In genomic region chr7:44615793-44616192, GRCh38 we compare ENCODE assay signal across 16 cellular contexts. TPM values are rescaled to one million over a fixed set of nuclear protein-coding genes. Genes with fewer than 3 reads are reported as not detected.
A peak's percentile ranks its signal among the peaks of the same experiment; 100 is the strongest.
DNase-seq lines count a peak whose midpoint lies in the region; ATAC-seq and TF ChIP-seq lines count a peak whose summit lies in the region.
"Had no signal": no experiment of that assay in that cellular context is flagged by ENCODE, and none has a peak within 500 bp of the region (broad histone marks: within the 10 kb centered on the region; RNA-seq: fewer than 3 reads in every experiment).

No MANE protein-coding gene starts in this region.

- no peaks in the 10 kb centered on the region for H3K9me3 Mint-ChIP-seq in stimulated activated naive CD8-positive, alpha-beta T cell treated with anti-CD3 and anti-CD28 coated beads, Interleukin-15, Interleukin-2, amounts not matched to agents 100 ng/mL and 50 ng/mL, for 24 hours
- no peaks in the 10 kb centered on the region for H3K9me3 Mint-ChIP-seq in activated naive CD8-positive, alpha-beta T cell treated with anti-CD3 and anti-CD28 coated beads for 36 hours
- no peaks in the 10 kb centered on the region for H3K9me3 Mint-ChIP-seq in immature natural killer cell

- H3K27me3 Mint-ChIP-seq in stimulated activated naive CD8-positive, alpha-beta T cell treated with anti-CD3 and anti-CD28 coated beads, Interleukin-15, Interleukin-2, amounts not matched to agents 100 ng/mL and 50 ng/mL, for 24 hours, result no peaks in the 10 kb centered on the region
- no peaks in the 10 kb centered on the region for H3K27me3 Mint-ChIP-seq in activated naive CD8-positive, alpha-beta T cell treated with anti-CD3 and anti-CD28 coated beads for 36 hours
- H3K27me3 Mint-ChIP-seq in immature natural killer cell (ENCODE audit: low read depth in 3 of 3), result peaks cover 0 to 2% (median 1%) of the 10 kb centered on the region in 3 donors

- peak overlapping the region in 1 of 2 donors; percentile 24 for H3K9ac ChIP-seq in mucosa of rectum (ENCODE audit: low read depth in 1 of 2, low read length in 2 of 2)
- H3K9ac ChIP-seq: KMS-11 had no signal

- TF ChIP-seq CTCF in upper lobe of right lung (IDR thresholded peaks at IDR 0.05), result no peak
- TF ChIP-seq CTCF in GM10266 (IDR thresholded peaks at IDR 0.05; ENCODE audit: control insufficient read depth, insufficient read depth, low read depth, missing control alignments), result no peak
- TF ChIP-seq CTCF in GM13976 (IDR thresholded peaks at IDR 0.05; ENCODE audit: borderline replicate concordance, control extremely low read depth, extremely low read depth, insufficient read depth, missing control alignments), result no peak

- H3K4me1 ChIP-seq in mucosa of rectum (ENCODE audit: control insufficient read depth in 2 of 2, insufficient read depth in 2 of 2, low read length in 2 of 2) (peaks cover 3 to 29% of the 10 kb centered on the region in 2 donors), upper lobe of right lung (peaks cover 34% of the 10 kb centered on the region)
- H3K4me1 ChIP-seq: SJCRH30 had no signal

- H3K4me3 ChIP-seq in mucosa of rectum (ENCODE audit: low read length in 2 of 2) (no peak overlapping the region), upper lobe of right lung (no peak overlapping the region)
- H3K4me3 ChIP-seq: adrenal gland, SJCRH30 had no signal

- H3K27me3 ChIP-seq in mucosa of rectum (ENCODE audit: control insufficient read depth in 2 of 2, insufficient read depth in 2 of 2, low read length in 2 of 2), result no peaks in the 10 kb centered on the region
- no peaks in the 10 kb centered on the region for H3K27me3 ChIP-seq in upper lobe of right lung
- H3K27me3 ChIP-seq: adrenal gland, SJCRH30 had no signal

- H3K4me1 Mint-ChIP-seq in stimulated activated naive CD8-positive, alpha-beta T cell treated with anti-CD3 and anti-CD28 coated beads, Interleukin-15, Interleukin-2, amounts not matched to agents 100 ng/mL and 50 ng/mL, for 24 hours (ENCODE audit: low read depth), result peaks cover 75% of the 10 kb centered on the region
- H3K4me1 Mint-ChIP-seq in activated naive CD8-positive, alpha-beta T cell treated with anti-CD3 and anti-CD28 coated beads for 36 hours, result peaks cover 51% of the 10 kb centered on the region
- peaks cover 45 to 68% of the 10 kb centered on the region in 2 donors for H3K4me1 Mint-ChIP-seq in immature natural killer cell

- in situ Hi-C loops in GM13976 (cut with MboI; ENCODE audit: low sequenced_read_pairs, unreplicated experiment), result no loop called here

- H3K9me3 ChIP-seq in mucosa of rectum (ENCODE audit: control insufficient read depth in 2 of 2, low read length in 2 of 2) (no peaks in the 10 kb centered on the region), upper lobe of right lung (no peaks in the 10 kb centered on the region)
- H3K9me3 ChIP-seq: adrenal gland, SJCRH30 had no signal

- peaks cover 34% of the 10 kb centered on the region for H3K36me3 Mint-ChIP-seq in stimulated activated naive CD8-positive, alpha-beta T cell treated with anti-CD3 and anti-CD28 coated beads, Interleukin-15, Interleukin-2, amounts not matched to agents 100 ng/mL and 50 ng/mL, for 24 hours (ENCODE audit: low read depth)
- H3K36me3 Mint-ChIP-seq in activated naive CD8-positive, alpha-beta T cell treated with anti-CD3 and anti-CD28 coated beads for 36 hours, result peaks cover 17% of the 10 kb centered on the region
- H3K36me3 Mint-ChIP-seq in immature natural killer cell, result peaks cover 0 to 4% (median 0%) of the 10 kb centered on the region in 3 donors

- H3K27ac ChIP-seq in mucosa of rectum (ENCODE audit: low read depth in 2 of 2, low read length in 2 of 2), result peak overlapping the region; percentile 49 to 78
- H3K27ac ChIP-seq in upper lobe of right lung, result peak overlapping the region; percentile 38
- H3K27ac ChIP-seq: KMS-11, SJCRH30 had no signal

- intact Hi-C loops in upper lobe of right lung (cut with DNase I), result no loop called here

- no peak for ATAC-seq in stimulated activated naive CD8-positive, alpha-beta T cell treated with anti-CD3 and anti-CD28 coated beads, Interleukin-15, Interleukin-2, amounts not matched to agents 100 U/mL and 50 U/mL, for 24 hours
- ATAC-seq in upper lobe of right lung, result no peak

- no peak overlapping the region for H3K4me3 Mint-ChIP-seq in stimulated activated naive CD8-positive, alpha-beta T cell treated with anti-CD3 and anti-CD28 coated beads, Interleukin-15, Interleukin-2, amounts not matched to agents 100 ng/mL and 50 ng/mL, for 24 hours
- H3K4me3 Mint-ChIP-seq in activated naive CD8-positive, alpha-beta T cell treated with anti-CD3 and anti-CD28 coated beads for 36 hours, result no peak overlapping the region
- H3K4me3 Mint-ChIP-seq in immature natural killer cell, result no peak overlapping the region

- DNase-seq in stimulated activated naive CD8-positive, alpha-beta T cell treated with anti-CD3 and anti-CD28 coated beads, Interleukin-15, Interleukin-2, amounts not matched to agents 100 U/mL and 50 U/mL, for 24 hours, result no peak
- DNase-seq in activated naive CD8-positive, alpha-beta T cell treated with anti-CD3 and anti-CD28 coated beads for 36 hours, result no peak
- DNase-seq in upper lobe of right lung (no peak), immature natural killer cell (no peak), GM10266 (ENCODE audit: extremely low spot score) (no peak), GM13976 (ENCODE audit: low spot score) (no peak)
- DNase-seq: AML-193, cerebellar nuclear complex, DMS53, NCI-H1436, NCI-H345, SJCRH30 had no signal

- peak overlapping the region; percentile 68 for H3K27ac Mint-ChIP-seq in stimulated activated naive CD8-positive, alpha-beta T cell treated with anti-CD3 and anti-CD28 coated beads, Interleukin-15, Interleukin-2, amounts not matched to agents 100 ng/mL and 50 ng/mL, for 24 hours
- H3K27ac Mint-ChIP-seq in activated naive CD8-positive, alpha-beta T cell treated with anti-CD3 and anti-CD28 coated beads for 36 hours, result peak overlapping the region; percentile 20
- peak overlapping the region in 3 of 6 donors; percentile 49 to 65 (median 57) for H3K27ac Mint-ChIP-seq in immature natural killer cell

- H3K36me3 ChIP-seq in mucosa of rectum (ENCODE audit: control insufficient read depth in 2 of 2, insufficient read depth in 2 of 2, low read length in 2 of 2) (peaks cover 0 to 4% of the 10 kb centered on the region in 2 donors), upper lobe of right lung (peaks cover 10% of the 10 kb centered on the region)
- H3K36me3 ChIP-seq: adrenal gland had no signal

RNA-seq across cellular contexts. Expression of gene OGDH, which starts 9.4 kb away (rescaled TPM):
- 10 to 100 TPM; 75.8 to 77.9 TPM for total RNA-seq in activated naive CD8-positive, alpha-beta T cell treated with anti-CD3 and anti-CD28 coated beads for 36 hours
- total RNA-seq in upper lobe of right lung, result 157 TPM
- polyA plus RNA-seq in immature natural killer cell, result 10 to 100 TPM; 24.3 to 44.4 (median 32.8) TPM

RNA-seq across cellular contexts. Expression of gene TMED4, which starts 33.8 kb away (rescaled TPM):
- 10 to 100 TPM; 70.3 to 70.8 TPM for total RNA-seq in activated naive CD8-positive, alpha-beta T cell treated with anti-CD3 and anti-CD28 coated beads for 36 hours
- total RNA-seq in upper lobe of right lung, result 78.3 TPM
- 10 to 100 TPM; 50.0 to 79.0 (median 71.6) TPM for polyA plus RNA-seq in immature natural killer cell

RNA-seq across cellular contexts. Expression of gene DDX56, which starts 42.1 kb away (rescaled TPM):
- total RNA-seq in activated naive CD8-positive, alpha-beta T cell treated with anti-CD3 and anti-CD28 coated beads for 36 hours, result 100 to 1,000 TPM; 142 to 154 TPM
- 53.5 TPM for total RNA-seq in upper lobe of right lung
- 10 to 100 TPM; 29.3 to 41.9 (median 33.8) TPM for polyA plus RNA-seq in immature natural killer cell
